Comparison of ENCODE assay signal across 13 cellular contexts in the genomic region with DNA sequence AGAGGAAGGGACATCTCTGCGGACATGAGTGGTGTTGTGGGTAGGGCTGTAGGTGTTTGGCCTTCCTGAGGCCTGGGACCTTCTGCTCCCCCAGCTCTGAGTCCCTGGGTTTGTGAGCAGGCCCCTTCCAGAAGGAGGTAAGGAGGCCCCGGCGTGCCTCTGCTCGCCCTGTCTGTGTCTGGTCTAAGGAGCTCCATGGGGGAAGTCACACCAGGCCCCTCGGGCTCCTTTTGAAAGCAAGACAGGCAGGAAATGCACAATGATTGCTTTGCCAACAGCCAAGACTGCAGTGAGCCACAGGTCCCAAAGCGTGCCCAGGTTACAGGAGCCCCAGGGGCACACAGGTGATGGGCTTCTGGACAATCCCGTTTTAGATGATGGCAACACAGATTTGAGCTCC.
DNase-seq lines count a peak whose midpoint lies in the region; ATAC-seq, FAIRE-seq and TF ChIP-seq lines count a peak whose summit lies in the region.
"Had no signal": no experiment of that assay in that cellular context is flagged by ENCODE, and none has a peak within 500 bp of the region (broad histone marks: within the 10 kb centered on the region; RNA-seq: fewer than 3 reads in every experiment).

No MANE protein-coding gene starts in this region.

- DNase-seq in CD4-positive, alpha-beta T cell, result no peak
- peak; percentile 22 for DNase-seq in activated CD4-positive, alpha-beta memory T cell treated with anti-CD3 and anti-CD28 coated beads for 36 hours
- DNase-seq in left ventricle myocardium superior, result peak; percentile 23
- DNase-seq in smooth muscle cell (lab: John Stamatoyannopoulos, UW; ENCODE audit: unreplicated experiment), result no peak
- DNase-seq in stimulated activated CD4-positive, alpha-beta T cell treated with anti-CD3 and anti-CD28 coated beads, Interleukin-2, amount 100 ng/mL, for 48 hours, result no peak
- DNase-seq in HUDEP-2 (lab: John Stamatoyannopoulos, UW; ENCODE audit: unreplicated experiment in 76 of 76), result no peak
- no peak for DNase-seq in frontal cortex (ENCODE audit: low spot score in 2 of 2)
- DNase-seq: NCI-H1048, RPMI8226 had no signal

- H3K9me3 ChIP-seq in CD4-positive, alpha-beta T cell (ENCODE audit: control insufficient read depth, low read length), result no peaks in the 10 kb centered on the region
- H3K9me3 ChIP-seq in smooth muscle cell (replicated peaks; ENCODE audit: low read depth), result no peaks in the 10 kb centered on the region

- TF ChIP-seq CTCF in CD4-positive, alpha-beta T cell (IDR thresholded peaks at IDR 0.05), result no peak
- no peak for TF ChIP-seq CTCF in smooth muscle cell (IDR thresholded peaks at IDR 0.05; ENCODE audit: borderline replicate concordance, insufficient read depth, poor library complexity, severe bottlenecking)

- no peak for FAIRE-seq in frontal cortex (lab: Jason Lieb, UNC)
- FAIRE-seq: HTR-8/SVneo had no signal

- H3K36me3 ChIP-seq in smooth muscle cell (ENCODE audit: low read depth), result no peaks in the 10 kb centered on the region

- intact Hi-C loops in CD4-positive, alpha-beta T cell (cut with DNase I, micrococcal nuclease), result loop anchor here in 1 of 2 experiments (2.0 kb wide), 1 partner anchor 50 kb away; no protein-coding TSS in a partner anchor
- intact Hi-C loops in activated CD4-positive, alpha-beta memory T cell treated with anti-CD3 and anti-CD28 coated beads for 36 hours (cut with micrococcal nuclease), result no loop called here
- intact Hi-C loops in left ventricle myocardium superior (cut with micrococcal nuclease), result no loop called here

- H3K9ac ChIP-seq in smooth muscle cell (ENCODE audit: low read depth), result no peak overlapping the region

- ATAC-seq in CD4-positive, alpha-beta T cell (ENCODE audit: poor library complexity), result peak; percentile 26
- no peak for ATAC-seq in left ventricle myocardium superior
- ATAC-seq in HG02610 (IDR thresholded peaks at IDR 0.05; ENCODE audit: unreplicated experiment), result no peak
- ATAC-seq: HCT116 had no signal

- POLR2A ChIA-PET in CD4-positive, alpha-beta T cell (lab: Charles Lee), result interaction anchor here (1.0 to 2.1 kb wide), 5 partner anchors 24 to 87 kb away, joined by 3 to 8 read pairs (median 4); no protein-coding TSS in a partner anchor
- POLR2A ChIA-PET in activated CD4-positive, alpha-beta memory T cell treated with anti-CD3 and anti-CD28 coated beads for 36 hours (lab: Charles Lee), result interaction anchor here (1.2 to 1.3 kb wide), 2 partner anchors 40 to 64 kb away, joined by 3 to 4 read pairs; no protein-coding TSS in a partner anchor

- no peaks in the 10 kb centered on the region for H3K27me3 ChIP-seq in CD4-positive, alpha-beta T cell (ENCODE audit: control insufficient read depth, insufficient read depth, low read length)
- H3K27me3 ChIP-seq in smooth muscle cell (ENCODE audit: low read depth), result no peaks in the 10 kb centered on the region

- H3K4me1 ChIP-seq in smooth muscle cell (ENCODE audit: low read depth), result peaks cover 5% of the 10 kb centered on the region

- peak overlapping the region; percentile 65 for H3K27ac Mint-ChIP-seq in CD4-positive, alpha-beta T cell
- H3K27ac Mint-ChIP-seq in activated CD4-positive, alpha-beta memory T cell treated with anti-CD3 and anti-CD28 coated beads for 36 hours, result peak overlapping the region; percentile 74

- no peak overlapping the region for H3K27ac ChIP-seq in CD4-positive, alpha-beta T cell (ENCODE audit: low read depth, low read length)
- peak overlapping the region; percentile 38 for H3K27ac ChIP-seq in smooth muscle cell (ENCODE audit: low read depth)
- H3K27ac ChIP-seq: C4-2B had no signal

- no peaks in the 10 kb centered on the region for H3K79me2 ChIP-seq in smooth muscle cell (ENCODE audit: low read depth)

- H3F3A ChIP-seq in smooth muscle cell (ENCODE audit: low read depth), result no peaks in the 10 kb centered on the region

- H2AFZ ChIP-seq in smooth muscle cell (ENCODE audit: low read depth), result no peak overlapping the region

- no peaks in the 10 kb centered on the region for H3K9me3 Mint-ChIP-seq in CD4-positive, alpha-beta T cell
- no peaks in the 10 kb centered on the region for H3K9me3 Mint-ChIP-seq in activated CD4-positive, alpha-beta memory T cell treated with anti-CD3 and anti-CD28 coated beads for 36 hours

- H3K36me3 Mint-ChIP-seq in CD4-positive, alpha-beta T cell (ENCODE audit: low read depth), result peaks cover 12% of the 10 kb centered on the region
- peaks cover 5% of the 10 kb centered on the region for H3K36me3 Mint-ChIP-seq in activated CD4-positive, alpha-beta memory T cell treated with anti-CD3 and anti-CD28 coated beads for 36 hours

- CTCF ChIA-PET in CD4-positive, alpha-beta T cell (lab: Charles Lee), result interaction anchor here (1.0 to 1.6 kb wide), 2 partner anchors 10 to 65 kb away, joined by 4 read pairs; no protein-coding TSS in a partner anchor
- CTCF ChIA-PET in activated CD4-positive, alpha-beta memory T cell treated with anti-CD3 and anti-CD28 coated beads for 36 hours (lab: Charles Lee), result interaction anchor here (0.8 to 1.4 kb wide), 4 partner anchors 17 to 87 kb away, joined by 3 to 6 read pairs (median 4); no protein-coding TSS in a partner anchor

- H3K4me3 ChIP-seq in smooth muscle cell, result no peak overlapping the region

- H3K4me3 Mint-ChIP-seq in CD4-positive, alpha-beta T cell, result peak overlapping the region; percentile 16
- H3K4me3 Mint-ChIP-seq in activated CD4-positive, alpha-beta memory T cell treated with anti-CD3 and anti-CD28 coated beads for 36 hours, result no peak overlapping the region

- WGBS in smooth muscle cell (ENCODE audit: low lambda C conversion rate), result 85% methylated on average over 5 of the region's 7 CpGs

- H3K4me2 ChIP-seq in smooth muscle cell, result no peak overlapping the region

- H3K27me3 Mint-ChIP-seq in CD4-positive, alpha-beta T cell, result no peaks in the 10 kb centered on the region
- no peaks in the 10 kb centered on the region for H3K27me3 Mint-ChIP-seq in activated CD4-positive, alpha-beta memory T cell treated with anti-CD3 and anti-CD28 coated beads for 36 hours

- H3K4me1 Mint-ChIP-seq in CD4-positive, alpha-beta T cell (ENCODE audit: low read depth), result peaks cover 92% of the 10 kb centered on the region
- H3K4me1 Mint-ChIP-seq in activated CD4-positive, alpha-beta memory T cell treated with anti-CD3 and anti-CD28 coated beads for 36 hours (ENCODE audit: low read depth), result peaks cover 88% of the 10 kb centered on the region

- peaks cover 31% of the 10 kb centered on the region for H4K20me1 ChIP-seq in smooth muscle cell (ENCODE audit: low read depth)

Comparison
In these comparisons a context has a peak if more than half of its experiments do, and no peak if none do; other contexts are left out.
1. DNase-seq: peak in activated CD4-positive, alpha-beta memory T cell treated with anti-CD3 and anti-CD28 coated beads for 36 hours (single experiment) and left ventricle myocardium superior (single experiment); none in CD4-positive, alpha-beta T cell (0 of 10), smooth muscle cell (single experiment), stimulated activated CD4-positive, alpha-beta T cell treated with anti-CD3 and anti-CD28 coated beads, Interleukin-2, amount 100 ng/mL, for 48 hours (0 of 2), HUDEP-2 (0 of 76) and frontal cortex (0 of 2).